Comparison of ENCODE assay signal across 21 cellular contexts in genomic region chr22:16566421-16567151, GRCh38. TPM values are rescaled to one million over a fixed set of nuclear protein-coding genes. Genes with fewer than 3 reads are reported as not detected.
"Had no signal": no experiment of that assay in that cellular context is flagged by ENCODE, and none has a peak within 500 bp of the region (broad histone marks: within the 10 kb centered on the region; RNA-seq: fewer than 3 reads in every experiment).

No MANE protein-coding gene starts in this region.

RNA-seq across cellular contexts. Expression of gene CCT8L2, which starts 26.0 kb away (rescaled TPM):
- total RNA-seq: activated CD4-positive, alpha-beta memory T cell treated with anti-CD3 and anti-CD28 coated beads for 36 hours; activated CD4-positive, alpha-beta T cell treated with anti-CD3 and anti-CD28 coated beads for 36 hours; activated CD8-positive, alpha-beta memory T cell treated with anti-CD3 and anti-CD28 coated beads for 36 hours; activated CD8-positive, alpha-beta T cell treated with anti-CD3 and anti-CD28 coated beads for 36 hours; activated naive CD4-positive, alpha-beta T cell treated with anti-CD3 and anti-CD28 coated beads for 36 hours; activated naive CD4-positive, alpha-beta T cell treated with anti-CD3 and anti-CD28 coated beads, Interleukin-2, amount 50 U/mL, for 72 hours; activated naive CD8-positive, alpha-beta T cell treated with anti-CD3 and anti-CD28 coated beads for 36 hours; activated T-cell treated with anti-CD3 and anti-CD28 coated beads, Interleukin-2, amount 50 U/mL, for 72 hours; activated T-helper 1 cell treated with anti-CD3 and anti-CD28 coated beads, Interleukin-12 subunit alpha, Interleukin-12 subunit beta, Interleukin-2, Interleukin-4 antibody, amounts not matched to agents 30 ng/mL and 10 ng/mL and 1 ng/mL, durations not matched to agents 14 hours and 24 hours and 36 hours; activated T-helper 17 cell treated with anti-CD3 and anti-CD28 coated beads, Interleukin-2, amount 50 U/mL, for 72 hours; adrenal gland; aorta; astrocyte; body of pancreas; breast epithelium; cardiac septum; cerebellum; T-cell; T-helper 1 cell treated with Interleukin-12 subunit alpha and Interleukin-12 subunit beta and Interleukin-4 antibody, amounts not matched to agents 30 ng/mL and 1 ng/mL, for 36 hours; T-helper 2 cell treated with Interferon-gamma antibody and Interleukin-4, amounts not matched to agents 100 ng/mL and 5 ng/mL, for 36 hours; WTC11 had no signal
- polyA plus RNA-seq: adrenal gland, aorta had no signal
